Comparison of ENCODE assay signal across 13 cellular contexts in genomic region chr3:126181398-126181725, GRCh38. TPM values are rescaled to one million over a fixed set of nuclear protein-coding genes. Genes with fewer than 3 reads are reported as not detected.
DNase-seq lines count a peak whose midpoint lies in the region; ATAC-seq and TF ChIP-seq lines count a peak whose summit lies in the region.
"Had no signal": no experiment of that assay in that cellular context is flagged by ENCODE, and none has a peak within 500 bp of the region (broad histone marks: within the 10 kb centered on the region; RNA-seq: fewer than 3 reads in every experiment).

No MANE protein-coding gene starts in this region.

- H3K4me3 ChIP-seq in muscle layer of colon (ENCODE audit: low read depth in 1 of 2, low read length in 2 of 2): peak overlapping the region; percentile 40 to 62
- H3K4me3 ChIP-seq: K562 had no signal

- H3K27ac ChIP-seq in muscle layer of colon (ENCODE audit: low read depth, low read length): no peak overlapping the region
- H3K27ac ChIP-seq: A549, left lung had no signal

- H3K36me3 ChIP-seq in muscle layer of colon (ENCODE audit: insufficient read depth, low read length): no peaks in the 10 kb centered on the region
- H3K36me3 ChIP-seq: left lung had no signal

- H3K36me3 Mint-ChIP-seq in endothelial cell (ENCODE audit: low read depth, unreplicated experiment) (no peaks in the 10 kb centered on the region), type B pancreatic cell (no peaks in the 10 kb centered on the region)
- H3K36me3 Mint-ChIP-seq: activated naive CD4-positive, alpha-beta T cell treated with anti-CD3 and anti-CD28 coated beads, Interleukin-2, amount 50 U/mL, for 24 hours had no signal

- no peaks in the 10 kb centered on the region for H3K9me3 ChIP-seq in muscle layer of colon (ENCODE audit: low read length)
- H3K9me3 ChIP-seq: A549, left lung had no signal

- H3K4me3 Mint-ChIP-seq in endothelial cell (ENCODE audit: unreplicated experiment) (peak overlapping the region; percentile 87), type B pancreatic cell (peak overlapping the region; percentile 89)
- H3K4me3 Mint-ChIP-seq: activated CD4-positive, alpha-beta T cell treated with anti-CD3 and anti-CD28 coated beads for 36 hours; activated naive CD4-positive, alpha-beta T cell treated with anti-CD3 and anti-CD28 coated beads, Interleukin-2, amount 50 U/mL, for 24 hours had no signal

- peak overlapping the region; percentile 21 for H3K27ac Mint-ChIP-seq in endothelial cell (ENCODE audit: unreplicated experiment)
- H3K27ac Mint-ChIP-seq in type B pancreatic cell: peak overlapping the region; percentile 88
- H3K27ac Mint-ChIP-seq: activated CD4-positive, alpha-beta T cell treated with anti-CD3 and anti-CD28 coated beads for 36 hours; activated naive CD4-positive, alpha-beta T cell treated with anti-CD3 and anti-CD28 coated beads, Interleukin-2, amount 50 U/mL, for 24 hours had no signal

- TF ChIP-seq CTCF in endothelial cell (IDR thresholded peaks at IDR 0.05; ENCODE audit: unreplicated experiment) (no peak), type B pancreatic cell (conservative IDR thresholded peaks at IDR 0.05) (no peak)

- DNase-seq in NCI-H510A treated with DMSO at 0.1 percent for 48 hours (lab: John Stamatoyannopoulos, UW) (peak; percentile 6), NCI-H510A (lab: John Stamatoyannopoulos, UW) (no peak), endothelial cell (ENCODE audit: low spot score) (no peak), type B pancreatic cell (ENCODE audit: extremely low spot score, unreplicated experiment) (no peak)
- DNase-seq: activated CD4-positive, alpha-beta T cell treated with anti-CD3 and anti-CD28 coated beads for 36 hours; left lung had no signal

- no peaks in the 10 kb centered on the region for H3K4me1 ChIP-seq in muscle layer of colon (ENCODE audit: insufficient read depth, low read length)

- peaks cover 16% of the 10 kb centered on the region for H3K4me1 Mint-ChIP-seq in endothelial cell (ENCODE audit: unreplicated experiment)
- peaks cover 15% of the 10 kb centered on the region for H3K4me1 Mint-ChIP-seq in type B pancreatic cell (ENCODE audit: unreplicated experiment)

- no peaks in the 10 kb centered on the region for H3K9me3 Mint-ChIP-seq in endothelial cell (ENCODE audit: unreplicated experiment)
- H3K9me3 Mint-ChIP-seq in type B pancreatic cell: no peaks in the 10 kb centered on the region
- H3K9me3 Mint-ChIP-seq: activated naive CD4-positive, alpha-beta T cell treated with anti-CD3 and anti-CD28 coated beads, Interleukin-2, amount 50 U/mL, for 24 hours had no signal

- H3K27me3 Mint-ChIP-seq in endothelial cell (ENCODE audit: unreplicated experiment) (peaks cover 14% of the 10 kb centered on the region), type B pancreatic cell (peaks cover 46% of the 10 kb centered on the region)

- H3K9ac ChIP-seq in muscle layer of colon (ENCODE audit: low read length): no peak overlapping the region

- ATAC-seq in HG02970 (IDR thresholded peaks at IDR 0.05; ENCODE audit: low FRiP score, unreplicated experiment) (no peak), HG03175 (IDR thresholded peaks at IDR 0.05; ENCODE audit: unreplicated experiment) (no peak), HG02610 (IDR thresholded peaks at IDR 0.05; ENCODE audit: unreplicated experiment) (no peak)
- ATAC-seq: activated CD4-positive, alpha-beta T cell treated with anti-CD3 and anti-CD28 coated beads for 36 hours; K562 had no signal

- no peaks in the 10 kb centered on the region for H3K27me3 ChIP-seq in muscle layer of colon (ENCODE audit: control insufficient read depth in 1 of 2, insufficient read depth in 2 of 2, low read length in 2 of 2)

RNA-seq across cellular contexts. Expression of gene ALDH1L1, which starts 1.0 kb away (rescaled TPM):
- total RNA-seq in endothelial cell (ENCODE audit: unreplicated experiment): not detected
- 5.0 and 10.2 TPM in 2 replicates for total RNA-seq in type B pancreatic cell (ENCODE audit: low replicate concordance)
